ENCODE assay signal across 8 cellular contexts in genomic region chr7:44072364-44073231, GRCh38. TPM values are rescaled to one million over a fixed set of nuclear protein-coding genes. Genes with fewer than 3 reads are reported as not detected.
DNase-seq lines count a peak whose midpoint lies in the region; ATAC-seq and TF ChIP-seq lines count a peak whose summit lies in the region.

No MANE protein-coding gene starts in this region.

- H3K4me3 ChIP-seq in SJCRH30 (no peak overlapping the region), brain microvascular endothelial cell (ENCODE audit: low read depth, low read length) (no peak overlapping the region), skin epidermis (no peak overlapping the region)

- CTCF ChIA-PET in Calu3 (lab: Charles Lee): interaction anchor here (0.6 to 1.3 kb wide), 8 partner anchors 10 to 168 kb away, joined by 3 to 4 read pairs (median 3); partner anchors contain the start of gene DBNL

- BruUV-seq in Calu3 (replicated peaks; lab: Mats Ljungman, UMichigan): no TSS peak

- H3K4me3 Mint-ChIP-seq in Calu3 (ENCODE audit: low read depth, unreplicated experiment): peak overlapping the region; percentile 10

- intact Hi-C loops in Calu3 (cut with micrococcal nuclease; ENCODE audit: unreplicated experiment): loop anchor here (1.0 kb wide), 1 partner anchor 124 kb away; no protein-coding TSS in a partner anchor

- no peak overlapping the region for H3K27ac ChIP-seq in SJCRH30
- H3K27ac ChIP-seq in brain microvascular endothelial cell: no peak overlapping the region
- peak overlapping the region in 13 of 21 experiments; percentile 29 to 85 (median 58) for H3K27ac ChIP-seq in skin epidermis

- H3K27ac Mint-ChIP-seq in Calu3 (ENCODE audit: unreplicated experiment): peak overlapping the region; percentile 70

- peaks cover 32% of the 10 kb centered on the region for H3K4me1 Mint-ChIP-seq in Calu3 (ENCODE audit: low read depth, unreplicated experiment)

- in situ Hi-C loops in brain microvascular endothelial cell (cut with HindIII; ENCODE audit: low pct_ligation_motif_present, low sequenced_read_pairs): no loop called here

- peaks cover 15% of the 10 kb centered on the region for H3K4me1 ChIP-seq in SJCRH30

- peak; percentile 97 for TF ChIP-seq CTCF in Calu3 (IDR thresholded peaks at IDR 0.05; ENCODE audit: unreplicated experiment)
- TF ChIP-seq CTCF in brain microvascular endothelial cell (IDR thresholded peaks at IDR 0.05; ENCODE audit: low read depth, low read length, missing control alignments): peak; percentile 96

- H3K27me3 ChIP-seq in SJCRH30: no peaks in the 10 kb centered on the region
- no peaks in the 10 kb centered on the region for H3K27me3 ChIP-seq in brain microvascular endothelial cell (replicated peaks)

- H3K36me3 ChIP-seq in SJCRH30 (no peaks in the 10 kb centered on the region), brain microvascular endothelial cell (replicated peaks) (peaks cover 18% of the 10 kb centered on the region)

- peaks cover 86% of the 10 kb centered on the region for H3K36me3 Mint-ChIP-seq in Calu3 (ENCODE audit: insufficient read depth, unreplicated experiment)

- H3K27me3 Mint-ChIP-seq in Calu3 (ENCODE audit: unreplicated experiment): no peaks in the 10 kb centered on the region

- no peaks in the 10 kb centered on the region for H3K9me3 ChIP-seq in SJCRH30 (replicated peaks)

- peak; percentile 96 for DNase-seq in Calu3
- DNase-seq in HT-29 (ENCODE audit: low spot score): peak; percentile 78
- DNase-seq in SJCRH30: peak; percentile 93 to 96
- DNase-seq in brain microvascular endothelial cell: peak; percentile 87
- peak; percentile 84 for DNase-seq in iPS-NIHi11 (ENCODE audit: low spot score)

- ATAC-seq in HG03139 (IDR thresholded peaks at IDR 0.05; ENCODE audit: unreplicated experiment) (no peak), HG02840 (IDR thresholded peaks at IDR 0.05; ENCODE audit: low FRiP score, unreplicated experiment) (no peak)

- no peaks in the 10 kb centered on the region for H3K9me3 Mint-ChIP-seq in Calu3 (ENCODE audit: low read depth, unreplicated experiment)

RNA-seq across cellular contexts. Expression of gene PGAM2, which starts 7.2 kb away (rescaled TPM):
- total RNA-seq in Calu3 (2022): 0.87 TPM in 1 of 2 replicates, not detected in the other
- total RNA-seq in HT-29 (2014; rRNA removed; shearing (Covaris generic)): 0.56 TPM in 1 of 2 replicates, not detected in the other
- total RNA-seq in SJCRH30 (2014; rRNA removed; shearing (Covaris generic)): not detected in 2 replicates

RNA-seq across cellular contexts. Expression of gene POLM, which starts 9.7 kb away (rescaled TPM):
- 44.2 and 57.9 TPM in 2 replicates for total RNA-seq in Calu3 (2022)
- 20.0 and 22.9 TPM in 2 replicates for total RNA-seq in HT-29 (2014; rRNA removed; shearing (Covaris generic))
- 7.6 and 7.9 TPM in 2 replicates for total RNA-seq in SJCRH30 (2014; rRNA removed; shearing (Covaris generic))

RNA-seq across cellular contexts. Expression of gene DBNL, which starts 28.1 kb away (rescaled TPM):
- 164 and 180 TPM in 2 replicates for total RNA-seq in Calu3 (2022)
- 184 and 203 TPM in 2 replicates for total RNA-seq in HT-29 (2014; rRNA removed; shearing (Covaris generic))
- 51.9 and 54.4 TPM in 2 replicates for total RNA-seq in SJCRH30 (2014; rRNA removed; shearing (Covaris generic))

RNA-seq across cellular contexts. Expression of gene AEBP1, which starts 31.5 kb away (rescaled TPM):
- not detected in 2 replicates for total RNA-seq in Calu3 (2022)
- total RNA-seq in HT-29 (2014; rRNA removed; shearing (Covaris generic)): not detected in 2 replicates
- 13.4 and 17.8 TPM in 2 replicates for total RNA-seq in SJCRH30 (2014; rRNA removed; shearing (Covaris generic))

RNA-seq across cellular contexts. Expression of gene POLD2, which starts 50.8 kb away (rescaled TPM):
- total RNA-seq in Calu3 (2022): 237 and 246 TPM in 2 replicates
- 258 and 277 TPM in 2 replicates for total RNA-seq in HT-29 (2014; rRNA removed; shearing (Covaris generic))
- total RNA-seq in SJCRH30 (2014; rRNA removed; shearing (Covaris generic)): 149 and 162 TPM in 2 replicates

Comparison
In these comparisons a context has a peak if more than half of its experiments do, and no peak if none do; other contexts are left out.
1. H3K27ac ChIP-seq: peak in skin epidermis (13 of 21); none in SJCRH30 (single experiment) and brain microvascular endothelial cell (single experiment).
2. Peak in every context shown above with its lines, with median percentiles within 50 percentile points of each other: DNase-seq.